8 cellular contexts compared by ENCODE assay signal in genomic region chr7:65980478-65981250, GRCh38. TPM values are rescaled to one million over a fixed set of nuclear protein-coding genes. Genes with fewer than 3 reads are reported as not detected.
DNase-seq lines count a peak whose midpoint lies in the region; TF ChIP-seq lines count a peak whose summit lies in the region.

No MANE protein-coding gene starts in this region.

- no peak for TF ChIP-seq CTCF in HFFc6 (IDR thresholded peaks at IDR 0.05)
- TF ChIP-seq CTCF in NB4 (IDR thresholded peaks at IDR 0.05; ENCODE audit: low read depth, low read length) = no peak
- TF ChIP-seq CTCF in progenitor cell of endocrine pancreas (IDR thresholded peaks at IDR 0.05; ENCODE audit: unreplicated experiment) = no peak

- peak overlapping the region; percentile 82 for H3K4me3 Mint-ChIP-seq in HFFc6
- H3K4me3 Mint-ChIP-seq in progenitor cell of endocrine pancreas (ENCODE audit: low read depth) = peak overlapping the region; percentile 71

- TF ChIP-seq POLR2A in GM15510 (IDR thresholded peaks at IDR 0.05; ENCODE audit: borderline replicate concordance, extremely low read depth, insufficient read length) = peak; percentile 53
- TF ChIP-seq POLR2A in NB4 (IDR thresholded peaks at IDR 0.05; ENCODE audit: extremely low read depth, insufficient read length) = no peak

- peaks cover 9% of the 10 kb centered on the region; the same call in 1 of the 2 replicates for H3K36me3 Mint-ChIP-seq in HFFc6 (ENCODE audit: low read depth)
- no peaks in the 10 kb centered on the region for H3K36me3 Mint-ChIP-seq in progenitor cell of endocrine pancreas (ENCODE audit: insufficient read depth)

- H3K4me3 ChIP-seq in NB4 (ENCODE audit: low read depth, low read length) = peak overlapping the region; percentile 83

- no peaks in the 10 kb centered on the region for H3K9me3 Mint-ChIP-seq in HFFc6
- no peaks in the 10 kb centered on the region for H3K9me3 Mint-ChIP-seq in progenitor cell of endocrine pancreas (ENCODE audit: low read depth)

- H3K27me3 Mint-ChIP-seq in HFFc6 (ENCODE audit: insufficient read depth) (no peaks in the 10 kb centered on the region), progenitor cell of endocrine pancreas (no peaks in the 10 kb centered on the region)

- DNase-seq in HFFc6 (peak; percentile 4), NB4 (ENCODE audit: low read depth) (peak; percentile 90), activated T-cell treated with anti-CD3 and anti-CD28 coated beads for 24 hours (ENCODE audit: low read depth) (peak; percentile 30), globus pallidus (ENCODE audit: low spot score) (peak; percentile 20), progenitor cell of endocrine pancreas (ENCODE audit: low spot score, unreplicated experiment) (no peak), NCI-H2196 (lab: John Stamatoyannopoulos, UW; ENCODE audit: unreplicated experiment) (no peak), NCI-H82 treated with DMSO at 0.1 percent for 48 hours (lab: John Stamatoyannopoulos, UW; ENCODE audit: unreplicated experiment) (no peak)

- H3K4me1 Mint-ChIP-seq in HFFc6 (ENCODE audit: low read depth) (peaks cover 15% of the 10 kb centered on the region), progenitor cell of endocrine pancreas (ENCODE audit: low read depth) (no peaks in the 10 kb centered on the region)

- peak overlapping the region; percentile 33; the same call in 1 of the 2 replicates for H3K27ac Mint-ChIP-seq in HFFc6
- no peak overlapping the region for H3K27ac Mint-ChIP-seq in progenitor cell of endocrine pancreas

RNA-seq across cellular contexts. Expression of gene GUSB, which starts 1.3 kb away (rescaled TPM):
- total RNA-seq in HFFc6 (2021; fragmentation: NEBNext Ultra II Directional; extraction: Animal tissue kit (Norgen Biotek cat#: 25700)) = 10 to 100 TPM; 17.5 to 29.1 (median 27.4) TPM
- 53.9 and 60.8 TPM in 2 replicates for total RNA-seq in progenitor cell of endocrine pancreas

Comparison
In these comparisons a context has a peak if more than half of its experiments do, and no peak if none do; other contexts are left out.
1. DNase-seq: peak in HFFc6 (single experiment), NB4 (single experiment), activated T-cell treated with anti-CD3 and anti-CD28 coated beads for 24 hours (single experiment) and globus pallidus (single experiment); none in progenitor cell of endocrine pancreas (single experiment), NCI-H2196 (single experiment) and NCI-H82 treated with DMSO at 0.1 percent for 48 hours (single experiment).